37 cellular contexts compared by ENCODE assay signal in the genomic region with DNA sequence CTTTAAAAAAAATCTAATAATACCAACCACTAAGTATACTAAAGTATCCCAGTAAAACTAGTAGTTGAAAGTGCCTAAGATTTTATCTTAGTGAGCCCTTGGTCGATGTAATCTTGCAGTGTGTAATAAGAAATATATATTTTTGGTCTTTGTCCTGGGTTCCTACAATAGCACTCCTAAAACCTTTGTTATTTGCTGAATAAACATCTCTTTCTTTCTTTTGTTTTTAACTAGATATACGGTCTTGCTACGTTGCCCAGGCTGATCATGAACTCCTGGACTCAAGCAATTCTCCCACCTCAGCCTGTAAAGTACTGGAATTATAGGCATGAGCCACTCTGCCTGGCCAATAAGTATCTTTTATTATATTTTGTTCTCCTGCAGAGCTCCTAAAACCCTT. TPM values are rescaled to one million over a fixed set of nuclear protein-coding genes. Genes with fewer than 3 reads are reported as not detected.
"Had no signal": no experiment of that assay in that cellular context is flagged by ENCODE, and none has a peak within 500 bp of the region (broad histone marks: within the 10 kb centered on the region; RNA-seq: fewer than 3 reads in every experiment).

No MANE protein-coding gene starts in this region.

- H3K27me3 ChIP-seq: adrenal gland, body of pancreas, brain microvascular endothelial cell, breast epithelium had no signal

- H3K27me3 Mint-ChIP-seq: activated B cell treated with CpG ODN at 0.5 μM for 24 hours; activated CD4-positive, alpha-beta memory T cell treated with anti-CD3 and anti-CD28 coated beads for 36 hours; activated CD4-positive, alpha-beta T cell treated with anti-CD3 and anti-CD28 coated beads, Interleukin-2, amount 10 ng/mL, durations not matched to agents 24 days and 14 days; activated CD8-positive, alpha-beta T cell treated with anti-CD3 and anti-CD28 coated beads for 36 hours; activated naive CD8-positive, alpha-beta T cell treated with anti-CD3 and anti-CD28 coated beads for 36 hours; activated T-helper 17 cell treated with anti-CD3 and anti-CD28 coated beads, Interleukin-2, amount 50 U/mL, for 72 hours had no signal

- H3K4me3 Mint-ChIP-seq: activated B cell treated with CpG ODN at 0.5 μM for 24 hours; activated CD4-positive, alpha-beta memory T cell treated with anti-CD3 and anti-CD28 coated beads for 36 hours; activated CD4-positive, alpha-beta T cell treated with anti-CD3 and anti-CD28 coated beads, Interleukin-2, amount 10 ng/mL, durations not matched to agents 24 days and 14 days; activated CD8-positive, alpha-beta T cell treated with anti-CD3 and anti-CD28 coated beads for 36 hours; activated naive CD4-positive, alpha-beta T cell treated with anti-CD3 and anti-CD28 coated beads for 36 hours; activated naive CD8-positive, alpha-beta T cell treated with anti-CD3 and anti-CD28 coated beads for 36 hours; activated T-cell treated with anti-CD3 and anti-CD28 coated beads, Interleukin-2, amount 50 U/mL, for 72 hours; activated T-helper 1 cell treated with anti-CD3 and anti-CD28 coated beads, Interleukin-12 subunit alpha, Interleukin-12 subunit beta, Interleukin-2, Interleukin-4 antibody, amounts not matched to agents 30 ng/mL and 10 ng/mL and 1 ng/mL, durations not matched to agents 14 hours and 24 hours and 36 hours; activated T-helper 17 cell treated with anti-CD3 and anti-CD28 coated beads, Interleukin-2, amount 50 U/mL, for 72 hours; T-helper 1 cell treated with Interleukin-12 subunit alpha and Interleukin-12 subunit beta and Interleukin-4 antibody, amounts not matched to agents 30 μg/mL and 1 μg/mL, for 36 hours; T-helper 2 cell treated with Interferon-gamma antibody and Interleukin-4, amounts not matched to agents 5 μg/mL and 100 μg/mL, for 36 hours had no signal

- H3K27ac Mint-ChIP-seq: activated B cell treated with CpG ODN at 0.5 μM for 24 hours; activated CD4-positive, alpha-beta memory T cell treated with anti-CD3 and anti-CD28 coated beads for 36 hours; activated CD4-positive, alpha-beta T cell treated with anti-CD3 and anti-CD28 coated beads, Interleukin-2, amount 10 ng/mL, durations not matched to agents 24 days and 14 days; activated CD8-positive, alpha-beta T cell treated with anti-CD3 and anti-CD28 coated beads for 36 hours; activated naive CD4-positive, alpha-beta T cell treated with anti-CD3 and anti-CD28 coated beads for 36 hours; activated naive CD4-positive, alpha-beta T cell treated with anti-CD3 and anti-CD28 coated beads, Interleukin-2, amount 50 U/mL, for 72 hours; activated naive CD8-positive, alpha-beta T cell treated with anti-CD3 and anti-CD28 coated beads for 36 hours; activated T-cell treated with anti-CD3 and anti-CD28 coated beads, Interleukin-2, amount 50 U/mL, for 72 hours; activated T-helper 1 cell treated with anti-CD3 and anti-CD28 coated beads, Interleukin-12 subunit alpha, Interleukin-12 subunit beta, Interleukin-2, Interleukin-4 antibody, amounts not matched to agents 30 ng/mL and 10 ng/mL and 1 ng/mL, durations not matched to agents 14 hours and 24 hours and 36 hours; activated T-helper 17 cell treated with anti-CD3 and anti-CD28 coated beads, Interleukin-2, amount 50 U/mL, for 72 hours; T-helper 1 cell treated with Interleukin-12 subunit alpha and Interleukin-12 subunit beta and Interleukin-4 antibody, amounts not matched to agents 30 μg/mL and 1 μg/mL, for 36 hours; T-helper 2 cell treated with Interferon-gamma antibody and Interleukin-4, amounts not matched to agents 5 μg/mL and 100 μg/mL, for 36 hours had no signal

- H3K36me3 Mint-ChIP-seq: activated naive CD4-positive, alpha-beta T cell treated with anti-CD3 and anti-CD28 coated beads, Interleukin-2, amount 50 U/mL, for 72 hours had no signal

- H3K36me3 ChIP-seq: breast epithelium had no signal

- FAIRE-seq: astrocyte, TTC549 had no signal

- ATAC-seq: activated CD8-positive, alpha-beta T cell treated with anti-CD3 and anti-CD28 coated beads for 36 hours; activated naive CD4-positive, alpha-beta T cell treated with anti-CD3 and anti-CD28 coated beads, Interleukin-2, amount 50 U/mL, for 72 hours; activated T-cell treated with anti-CD3 and anti-CD28 coated beads, Interleukin-2, amount 50 U/mL, for 4 hours; activated T-cell treated with anti-CD3 and anti-CD28 coated beads, Interleukin-2, amount 50 U/mL, for 72 hours; activated T-helper 17 cell treated with anti-CD3 and anti-CD28 coated beads, Interleukin-2, amount 50 U/mL, for 72 hours; body of pancreas had no signal

- H3K9me3 Mint-ChIP-seq: activated B cell treated with CpG ODN at 0.5 μM for 24 hours; activated CD4-positive, alpha-beta memory T cell treated with anti-CD3 and anti-CD28 coated beads for 36 hours; activated CD4-positive, alpha-beta T cell treated with anti-CD3 and anti-CD28 coated beads, Interleukin-2, amount 10 ng/mL, durations not matched to agents 24 days and 14 days; activated CD8-positive, alpha-beta T cell treated with anti-CD3 and anti-CD28 coated beads for 36 hours; activated naive CD4-positive, alpha-beta T cell treated with anti-CD3 and anti-CD28 coated beads for 36 hours; activated naive CD4-positive, alpha-beta T cell treated with anti-CD3 and anti-CD28 coated beads, Interleukin-2, amount 50 U/mL, for 72 hours; activated naive CD8-positive, alpha-beta T cell treated with anti-CD3 and anti-CD28 coated beads for 36 hours; activated T-cell treated with anti-CD3 and anti-CD28 coated beads, Interleukin-2, amount 50 U/mL, for 4 hours; activated T-cell treated with anti-CD3 and anti-CD28 coated beads, Interleukin-2, amount 50 U/mL, for 72 hours; activated T-helper 1 cell treated with anti-CD3 and anti-CD28 coated beads, Interleukin-12 subunit alpha, Interleukin-12 subunit beta, Interleukin-2, Interleukin-4 antibody, amounts not matched to agents 30 ng/mL and 10 ng/mL and 1 ng/mL, durations not matched to agents 14 hours and 24 hours and 36 hours; activated T-helper 17 cell treated with anti-CD3 and anti-CD28 coated beads, Interleukin-2, amount 50 U/mL, for 72 hours; T-helper 1 cell treated with Interleukin-12 subunit alpha and Interleukin-12 subunit beta and Interleukin-4 antibody, amounts not matched to agents 30 μg/mL and 1 μg/mL, for 36 hours; T-helper 2 cell treated with Interferon-gamma antibody and Interleukin-4, amounts not matched to agents 5 μg/mL and 100 μg/mL, for 36 hours had no signal

- H3K4me1 Mint-ChIP-seq: activated T-helper 17 cell treated with anti-CD3 and anti-CD28 coated beads, Interleukin-2, amount 50 U/mL, for 72 hours had no signal

- H3K4me3 ChIP-seq: adrenal gland, body of pancreas, breast epithelium had no signal

- DNase-seq: activated B cell treated with CpG ODN at 0.5 μM for 24 hours; activated CD4-positive, alpha-beta memory T cell treated with anti-CD3 and anti-CD28 coated beads for 36 hours; activated CD4-positive, alpha-beta T cell treated with anti-CD3 and anti-CD28 coated beads for 4 hours; activated CD4-positive, alpha-beta T cell treated with anti-CD3 and anti-CD28 coated beads, Interleukin-2, amount 10 ng/mL, durations not matched to agents 24 days and 14 days; activated CD4-positive, alpha-beta T cell treated with anti-CD3 and anti-CD28 coated beads, Interleukin-2, amount 50 U/mL, for 1 hour; activated CD4-positive, alpha-beta T cell treated with anti-CD3 and anti-CD28 coated beads, Interleukin-2, amount 50 U/mL, for 4 hours; activated CD4-positive, CD25-positive, alpha-beta regulatory T cell treated with anti-CD3 and anti-CD28 coated beads, Interleukin-2, amount 50 U/mL, for 72 hours; activated CD8-positive, alpha-beta memory T cell treated with anti-CD3 and anti-CD28 coated beads, Interleukin-2, amount 50 U/mL, for 4 hours; activated CD8-positive, alpha-beta T cell treated with anti-CD3 and anti-CD28 coated beads for 36 hours; activated effector memory CD4-positive, alpha-beta T cell treated with anti-CD3 and anti-CD28 coated beads, Interleukin-2, amount 50 U/mL, for 16 hours; activated gamma-delta T cell treated with Interleukin-2 at 50 U/mL for 16 hours; activated naive CD4-positive, alpha-beta T cell; activated naive CD4-positive, alpha-beta T cell treated with anti-CD3 and anti-CD28 coated beads for 36 hours; activated naive CD4-positive, alpha-beta T cell treated with anti-CD3 and anti-CD28 coated beads, Interleukin-2, amount 50 U/mL, for 16 hours; activated naive CD8-positive, alpha-beta T cell treated with anti-CD3 and anti-CD28 coated beads for 36 hours; activated T-cell treated with anti-CD3 and anti-CD28 coated beads for 4 hours; activated T-cell treated with anti-CD3 and anti-CD28 coated beads, Interleukin-2, amount 50 U/mL, for 1 hour; activated T-cell treated with anti-CD3 and anti-CD28 coated beads, Interleukin-2, amount 50 U/mL, for 4 hours; activated T-cell treated with anti-CD3 and anti-CD28 coated beads, Interleukin-2, amount 50 U/mL, for 72 hours; adrenal gland; amniotic stem cell; aorta; body of pancreas; brain microvascular endothelial cell; central memory CD4-positive, alpha-beta T cell; T-helper 1 cell; T-helper 2 cell; T-helper 9 cell had no signal

- H3K27ac ChIP-seq: adrenal gland, body of pancreas, brain microvascular endothelial cell, breast epithelium, VCaP had no signal

- H3K9me3 ChIP-seq: adrenal gland, body of pancreas, breast epithelium had no signal

RNA-seq across cellular contexts. Expression of gene PFN4, which starts 36.1 kb away (rescaled TPM):
- total RNA-seq: activated CD8-positive, alpha-beta T cell treated with anti-CD3 and anti-CD28 coated beads for 36 hours; activated naive CD4-positive, alpha-beta T cell treated with anti-CD3 and anti-CD28 coated beads, Interleukin-2, amount 50 U/mL, for 72 hours; activated T-cell treated with anti-CD3 and anti-CD28 coated beads, Interleukin-2, amount 50 U/mL, for 4 hours; activated T-helper 1 cell treated with anti-CD3 and anti-CD28 coated beads, Interleukin-12 subunit alpha, Interleukin-12 subunit beta, Interleukin-2, Interleukin-4 antibody, amounts not matched to agents 30 ng/mL and 10 ng/mL and 1 ng/mL, durations not matched to agents 14 hours and 24 hours and 36 hours; body of pancreas had no signal
